In the genomic region with DNA sequence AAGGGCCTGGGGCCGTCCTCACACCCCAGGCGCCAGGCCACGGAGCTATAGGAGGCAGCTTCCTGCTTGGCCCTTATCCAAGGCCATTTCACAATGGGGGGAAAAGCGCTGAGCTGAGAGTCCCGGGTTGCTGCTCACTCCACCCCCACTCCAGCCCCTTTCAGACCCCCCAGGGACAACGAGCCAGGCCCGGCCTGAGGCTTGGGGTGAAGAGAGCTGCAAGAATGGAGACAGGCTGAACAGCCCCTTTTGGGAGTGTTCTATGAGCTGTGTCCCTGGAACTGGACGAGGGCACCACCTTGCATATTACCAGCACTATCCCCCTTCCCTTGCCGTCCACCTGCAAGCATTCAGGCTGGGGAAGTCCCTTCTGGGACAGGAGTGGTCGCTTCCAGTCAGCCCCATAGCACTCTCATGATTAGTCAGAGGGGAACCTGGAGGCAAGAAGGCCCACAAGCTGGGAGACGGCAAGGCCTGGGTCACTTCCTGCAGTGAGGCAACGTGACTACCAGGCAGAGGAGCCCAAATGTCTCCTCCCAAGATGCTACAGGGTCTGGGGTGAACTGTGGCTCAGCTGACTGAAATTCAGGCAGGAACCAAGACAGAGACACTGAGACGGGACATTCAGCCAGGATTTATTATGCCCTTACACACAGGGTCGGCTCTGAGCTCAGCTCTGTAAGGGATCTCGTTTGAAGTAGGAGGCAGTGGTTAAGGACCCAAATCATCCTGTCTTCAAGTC, we compare ENCODE assay signal across 8 cellular contexts. TPM values are rescaled to one million over a fixed set of nuclear protein-coding genes. Genes with fewer than 3 reads are reported as not detected.
DNase-seq lines count a peak whose midpoint lies in the region; ATAC-seq and TF ChIP-seq lines count a peak whose summit lies in the region.

No MANE protein-coding gene starts in this region.

- ATAC-seq in GM18517 (IDR thresholded peaks at IDR 0.05; ENCODE audit: unreplicated experiment) (peak; percentile 63), HG03108 (IDR thresholded peaks at IDR 0.05; ENCODE audit: unreplicated experiment) (peak; percentile 49)

- DNase-seq in 8988T (peak; percentile 61), Peyer's patch (peak; percentile 64 to 82 (median 75)), kidney tubule cell (ENCODE audit: low spot score) (peak; percentile 97), DMS 273 treated with DMSO at 0.1 percent for 48 hours (lab: John Stamatoyannopoulos, UW) (no peak)
- DNase-seq in stimulated activated CD4-positive, alpha-beta T cell treated with anti-CD3 and anti-CD28 coated beads, TNF-alpha, amount 100 ng/mL, for 48 hours (ENCODE audit: low read depth in 3 of 3) = peak; percentile 38 to 71 (median 63)

- WGBS in adipose tissue, 3 donors = 17 to 46% (median 19%) methylated on average over 15 of the region's 15 CpGs

- H3K9me3 ChIP-seq in Peyer's patch = no peaks in the 10 kb centered on the region

- peaks cover 17 to 52% (median 41%) of the 10 kb centered on the region in 4 donors for H3K4me1 ChIP-seq in Peyer's patch

- TF ChIP-seq CTCF in Peyer's patch (IDR thresholded peaks at IDR 0.05) = no peak

- no peak for TF ChIP-seq POLR2A in Peyer's patch (IDR thresholded peaks at IDR 0.05)

- H3K27ac ChIP-seq in Peyer's patch (peak overlapping the region; percentile 72 to 87 (median 78)), adipose tissue (ENCODE audit: low read depth, low read length) (peak overlapping the region; percentile 47)

- H3K4me3 ChIP-seq in Peyer's patch = no peak overlapping the region

- no peaks in the 10 kb centered on the region for H3K27me3 ChIP-seq in Peyer's patch

- H3K36me3 ChIP-seq in Peyer's patch = no peaks in the 10 kb centered on the region

RNA-seq across cellular contexts. Expression of a gene that starts 8.6 kb away (rescaled TPM):
- 100 to 1,000 TPM; 105 to 163 (median 146) TPM for total RNA-seq in Peyer's patch
- 100 to 1,000 TPM; 133 to 547 (median 274) TPM for polyA plus RNA-seq in adipose tissue
